ENCODE assay signal across 7 cellular contexts in genomic region chr2:27379383-27379839, GRCh38. TPM values are rescaled to one million over a fixed set of nuclear protein-coding genes. Genes with fewer than 3 reads are reported as not detected.
DNase-seq lines count a peak whose midpoint lies in the region; ATAC-seq and TF ChIP-seq lines count a peak whose summit lies in the region.

No MANE protein-coding gene starts in this region.

- peak overlapping the region; percentile 97 for H3K27ac Mint-ChIP-seq in HFFc6

- TF ChIP-seq POLR2A in gastroesophageal sphincter (IDR thresholded peaks at IDR 0.05) (no peak), spleen (IDR thresholded peaks at IDR 0.05) (no peak)

- DNase-seq in HFFc6 (no peak), WERI-Rb-1 (no peak), spleen (no peak), GOT3 (lab: John Stamatoyannopoulos, UW) (no peak), NCI-H524 (lab: John Stamatoyannopoulos, UW) (no peak)

- TF ChIP-seq CTCF in HFFc6 (IDR thresholded peaks at IDR 0.05) = no peak
- TF ChIP-seq CTCF in WERI-Rb-1 (IDR thresholded peaks at IDR 0.05; ENCODE audit: low read depth, low read length) = no peak
- no peak for TF ChIP-seq CTCF in gastroesophageal sphincter (IDR thresholded peaks at IDR 0.05)
- TF ChIP-seq CTCF in spleen (IDR thresholded peaks at IDR 0.05 in 8 of 11, conservative IDR thresholded peaks at IDR 0.05 in 3 of 11) = no peak

- peaks cover 0 to 34% (median 14%) of the 10 kb centered on the region in 3 donors for H3K4me1 ChIP-seq in gastroesophageal sphincter
- peaks cover 13 to 59% (median 28%) of the 10 kb centered on the region in 6 donors for H3K4me1 ChIP-seq in spleen

- H3K4me1 Mint-ChIP-seq in HFFc6 (ENCODE audit: low read depth) = peaks cover 29% of the 10 kb centered on the region

- 54 to 67% methylated on average over 2 of the region's 2 CpGs for WGBS in gastroesophageal sphincter (ENCODE audit: low coverage in 1 of 2), 2 donors
- whole genome bisulfite sequencing in spleen, 5 donors = 83 to 87% (median 85%) methylated on average over 2 of the region's 2 CpGs

- H3K9me3 ChIP-seq in WERI-Rb-1 (ENCODE audit: severe bottlenecking) = no peaks in the 10 kb centered on the region
- no peaks in the 10 kb centered on the region for H3K9me3 ChIP-seq in gastroesophageal sphincter
- H3K9me3 ChIP-seq in spleen = no peaks in the 10 kb centered on the region

- H3K4me3 ChIP-seq in WERI-Rb-1 (ENCODE audit: low read depth, low read length) (peak overlapping the region; percentile 79), gastroesophageal sphincter (peak overlapping the region in 1 of 2 donors; percentile 79), spleen (peak overlapping the region; percentile 59 to 75 (median 64))

- no peak for TF ChIP-seq EP300 in gastroesophageal sphincter (IDR thresholded peaks at IDR 0.05)

- no peak for ATAC-seq in gastroesophageal sphincter
- no peak for ATAC-seq in GM21423 (IDR thresholded peaks at IDR 0.05; ENCODE audit: unreplicated experiment)

- peaks cover 11% of the 10 kb centered on the region for H3K27me3 Mint-ChIP-seq in HFFc6 (ENCODE audit: insufficient read depth)

- no peaks in the 10 kb centered on the region for H3K9me3 Mint-ChIP-seq in HFFc6

- peak overlapping the region; percentile 93 for H3K4me3 Mint-ChIP-seq in HFFc6

- intact Hi-C loops in spleen (cut with DNase I; ENCODE audit: low total_unique reads) = no loop called here

- H3K36me3 ChIP-seq in WERI-Rb-1 (peaks cover 89% of the 10 kb centered on the region), gastroesophageal sphincter (peaks cover 0 to 71% of the 10 kb centered on the region in 2 donors), spleen (peaks cover 0 to 79% (median 66%) of the 10 kb centered on the region in 6 donors)

- peak overlapping the region; percentile 86 for H3K27ac ChIP-seq in WERI-Rb-1
- peak overlapping the region in 3 of 4 donors; percentile 90 to 95 (median 90) for H3K27ac ChIP-seq in gastroesophageal sphincter
- peak overlapping the region; percentile 78 to 93 (median 89) for H3K27ac ChIP-seq in spleen

- H3K27me3 ChIP-seq in WERI-Rb-1 (ENCODE audit: insufficient read depth, low read depth, severe bottlenecking) = no peaks in the 10 kb centered on the region
- no peaks in the 10 kb centered on the region for H3K27me3 ChIP-seq in gastroesophageal sphincter
- H3K27me3 ChIP-seq in spleen (replicated peaks in 1 of 7) = no peaks in the 10 kb centered on the region

- peaks cover 60% of the 10 kb centered on the region for H3K36me3 Mint-ChIP-seq in HFFc6 (ENCODE audit: low read depth)

RNA-seq across cellular contexts. Expression of gene ZNF513, which starts 1.1 kb away (rescaled TPM):
- 10 to 100 TPM; 11.9 to 15.3 (median 12.8) TPM for total RNA-seq in HFFc6 (2021; fragmentation: NEBNext Ultra II Directional; extraction: Animal tissue kit (Norgen Biotek cat#: 25700))
- total RNA-seq in gastroesophageal sphincter = 10 to 100 TPM in 2 of 4 donors, 1 to 10 TPM in 2; 6.6 to 16.3 (median 11.0) TPM
- 10 to 100 TPM; 13.6 to 20.2 (median 17.7) TPM for total RNA-seq in spleen
- polyA plus RNA-seq in spleen = 10 to 100 TPM; 14.2 to 29.0 (median 26.7) TPM

RNA-seq across cellular contexts. Expression of gene SNX17, which starts 9.0 kb away (rescaled TPM):
- 100 to 1,000 TPM; 140 to 160 (median 150) TPM for total RNA-seq in HFFc6 (2021; fragmentation: NEBNext Ultra II Directional; extraction: Animal tissue kit (Norgen Biotek cat#: 25700))
- 100 to 1,000 TPM; 104 to 130 (median 118) TPM for total RNA-seq in gastroesophageal sphincter
- 100 to 1,000 TPM; 102 to 140 (median 118) TPM for total RNA-seq in spleen
- 100 to 1,000 TPM in 1 of 3 donors, 10 to 100 TPM in 2; 84.9 to 128 (median 86.5) TPM for polyA plus RNA-seq in spleen

RNA-seq across cellular contexts. Expression of gene EIF2B4, which starts 9.3 kb away (rescaled TPM):
- 10 to 100 TPM; 44.5 to 48.4 (median 45.8) TPM for total RNA-seq in HFFc6 (2021; fragmentation: NEBNext Ultra II Directional; extraction: Animal tissue kit (Norgen Biotek cat#: 25700))
- total RNA-seq in gastroesophageal sphincter (10 to 100 TPM; 40.8 to 54.9 (median 48.8) TPM), spleen (10 to 100 TPM; 26.5 to 33.9 (median 30.3) TPM)
- polyA plus RNA-seq in spleen = 10 to 100 TPM; 33.4 to 58.1 (median 48.5) TPM

RNA-seq across cellular contexts. Expression of gene GTF3C2, which starts 22.8 kb away (rescaled TPM):
- 10 to 100 TPM; 42.9 to 53.0 (median 48.4) TPM for total RNA-seq in HFFc6 (2021; fragmentation: NEBNext Ultra II Directional; extraction: Animal tissue kit (Norgen Biotek cat#: 25700))
- total RNA-seq in gastroesophageal sphincter = 10 to 100 TPM; 26.2 to 68.5 (median 32.0) TPM
- 10 to 100 TPM; 56.8 to 73.8 (median 61.9) TPM for total RNA-seq in spleen
- 10 to 100 TPM; 27.5 to 39.1 (median 37.1) TPM for polyA plus RNA-seq in spleen

RNA-seq across cellular contexts. Expression of gene PPM1G, which starts 30.0 kb away (rescaled TPM):
- 10 to 100 TPM; 74.6 to 96.8 (median 87.8) TPM for total RNA-seq in HFFc6 (2021; fragmentation: NEBNext Ultra II Directional; extraction: Animal tissue kit (Norgen Biotek cat#: 25700))
- total RNA-seq in gastroesophageal sphincter (10 to 100 TPM; 50.2 to 74.2 (median 58.8) TPM), spleen (10 to 100 TPM; 44.9 to 59.3 (median 49.9) TPM)
- polyA plus RNA-seq in spleen = 10 to 100 TPM; 36.0 to 51.2 (median 45.0) TPM
